ENCODE assay signal across 10 cellular contexts in the genomic region with DNA sequence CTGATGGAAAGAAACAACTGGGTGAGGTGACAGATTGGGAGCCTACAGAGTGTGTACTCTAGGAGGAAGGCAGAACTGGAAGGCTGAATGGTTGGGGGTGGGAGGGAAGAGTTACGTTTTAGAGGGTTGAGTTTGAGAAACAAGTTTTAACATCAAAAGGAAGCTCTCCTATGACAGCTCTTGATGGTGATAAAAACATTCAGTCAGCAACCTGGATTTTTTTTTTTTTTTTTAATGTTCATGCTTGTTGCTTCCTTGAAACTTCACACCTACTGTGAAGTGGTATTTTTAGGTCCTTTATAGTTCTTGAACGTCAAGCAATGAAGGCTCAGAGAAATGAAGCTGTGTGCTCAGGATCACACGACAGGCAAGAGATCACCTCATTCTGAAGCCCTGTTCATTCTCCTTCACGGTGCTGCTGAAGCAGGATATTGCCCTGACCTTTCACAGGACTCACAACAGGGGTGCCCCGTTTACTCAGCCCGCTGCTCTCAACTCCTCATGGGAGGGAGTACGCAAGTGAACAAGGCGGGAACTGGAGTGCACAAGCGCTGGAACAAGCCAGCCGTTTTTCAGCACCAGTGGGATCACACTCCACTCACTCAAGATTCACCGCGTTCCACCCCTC. TPM values are rescaled to one million over a fixed set of nuclear protein-coding genes. Genes with fewer than 3 reads are reported as not detected.
A peak's percentile ranks its signal among the peaks of the same experiment; 100 is the strongest.
DNase-seq lines count a peak whose midpoint lies in the region; ATAC-seq and TF ChIP-seq lines count a peak whose summit lies in the region.
"Had no signal": no experiment of that assay in that cellular context is flagged by ENCODE, and none has a peak within 500 bp of the region (broad histone marks: within the 10 kb centered on the region; RNA-seq: fewer than 3 reads in every experiment).

No MANE protein-coding gene starts in this region.

- no peak for ATAC-seq in activated T-helper 17 cell treated with anti-CD3 and anti-CD28 coated beads, Interleukin-2, amount 50 U/mL, for 72 hours (replicated peaks)

- H3K9me3 Mint-ChIP-seq in activated T-helper 17 cell treated with anti-CD3 and anti-CD28 coated beads, Interleukin-2, amount 50 U/mL, for 72 hours: no peaks in the 10 kb centered on the region
- H3K9me3 Mint-ChIP-seq in mesothelial cell of epicardium: no peaks in the 10 kb centered on the region

- peaks cover 63% of the 10 kb centered on the region for H3K4me1 ChIP-seq in BLaER1

- peaks cover 19% of the 10 kb centered on the region for H4K20me1 ChIP-seq in BLaER1

- H3K4me1 Mint-ChIP-seq in activated T-helper 17 cell treated with anti-CD3 and anti-CD28 coated beads, Interleukin-2, amount 50 U/mL, for 72 hours: peaks cover 39% of the 10 kb centered on the region
- H3K4me1 Mint-ChIP-seq in mesothelial cell of epicardium: peaks cover 26% of the 10 kb centered on the region

- peak overlapping the region; percentile 93 for H3K4me3 Mint-ChIP-seq in activated T-helper 17 cell treated with anti-CD3 and anti-CD28 coated beads, Interleukin-2, amount 50 U/mL, for 72 hours
- no peak overlapping the region for H3K4me3 Mint-ChIP-seq in mesothelial cell of epicardium

- H3K36me3 ChIP-seq in BLaER1 (peaks cover 5% of the 10 kb centered on the region; the same call in 1 of the 2 replicates), H7 (replicated peaks; ENCODE audit: control insufficient read depth, insufficient read depth, low read length) (no peaks in the 10 kb centered on the region)

- H3K27me3 ChIP-seq in BLaER1 (no peaks in the 10 kb centered on the region), H7 (ENCODE audit: control insufficient read depth, insufficient read depth, low read length) (peaks cover 4% of the 10 kb centered on the region; the same call in 1 of the 2 replicates)

- H3K27me3 Mint-ChIP-seq in activated T-helper 17 cell treated with anti-CD3 and anti-CD28 coated beads, Interleukin-2, amount 50 U/mL, for 72 hours: no peaks in the 10 kb centered on the region
- H3K27me3 Mint-ChIP-seq in mesothelial cell of epicardium (ENCODE audit: low read depth): peaks cover 35% of the 10 kb centered on the region

- H3K27ac ChIP-seq in BLaER1: peak overlapping the region; percentile 93
- H3K27ac ChIP-seq in substantia nigra (ENCODE audit: low read depth, low read length, poor library complexity, severe bottlenecking): no peak overlapping the region

- no peak for TF ChIP-seq CTCF in mesothelial cell of epicardium (IDR thresholded peaks at IDR 0.05; ENCODE audit: unreplicated experiment)

- in situ Hi-C loops in G401 (cut with HindIII; ENCODE audit: low sequenced_read_pairs): no loop called here

- DNase-seq in G401 (ENCODE audit: low spot score) (peak; percentile 67), mesothelial cell of epicardium (ENCODE audit: low spot score in 2 of 2, unreplicated experiment in 2 of 2) (no peak), H7 (no peak), pons (ENCODE audit: low spot score) (no peak), substantia nigra (lab: John Stamatoyannopoulos, UW) (no peak)
- no peak for DNase-seq in NK-92 treated with Interleukin-12 subunit alpha and Interleukin-12 subunit beta, amount 100 ng/mL, for 24 hours (lab: John Stamatoyannopoulos, UW)
- DNase-seq: NCI-H524 treated with DMSO at 0.1 percent for 48 hours had no signal

- no peak overlapping the region for H3K9ac ChIP-seq in BLaER1

- H3K36me3 Mint-ChIP-seq in activated T-helper 17 cell treated with anti-CD3 and anti-CD28 coated beads, Interleukin-2, amount 50 U/mL, for 72 hours (ENCODE audit: low read depth): peaks cover 16% of the 10 kb centered on the region
- H3K36me3 Mint-ChIP-seq in mesothelial cell of epicardium: no peaks in the 10 kb centered on the region

- peaks cover 10% of the 10 kb centered on the region for H3K9me3 ChIP-seq in BLaER1

- H3K27ac Mint-ChIP-seq in activated T-helper 17 cell treated with anti-CD3 and anti-CD28 coated beads, Interleukin-2, amount 50 U/mL, for 72 hours: peak overlapping the region; percentile 77
- peak overlapping the region; percentile 14 for H3K27ac Mint-ChIP-seq in mesothelial cell of epicardium

- H3K4me3 ChIP-seq in BLaER1 (no peak overlapping the region), H7 (ENCODE audit: insufficient read depth, low read depth, low read length) (no peak overlapping the region; the same call in 1 of the 2 replicates)

- peak overlapping the region; percentile 94 for H3K4me2 ChIP-seq in BLaER1

RNA-seq across cellular contexts. Expression of a gene that starts 1.6 kb away (rescaled TPM):
- total RNA-seq in G401 (2014; rRNA removed; shearing (Covaris generic)): 13.5 and 13.7 TPM in 2 replicates
- total RNA-seq in activated T-helper 17 cell treated with anti-CD3 and anti-CD28 coated beads, Interleukin-2, amount 50 U/mL, for 72 hours: 10 to 100 TPM; 42.8 to 99.7 TPM
- total RNA-seq in mesothelial cell of epicardium: 52.5 to 56.8 TPM (median 55.2 TPM) in 3 replicates
- 30.6 and 35.1 TPM in 2 replicates for total RNA-seq in H7 (2014; rRNA removed; shearing (Covaris generic))

RNA-seq across cellular contexts. Expression of a gene that starts 6.0 kb away (rescaled TPM):
- total RNA-seq in G401 (2014; rRNA removed; shearing (Covaris generic)): 121 and 165 TPM in 2 replicates
- total RNA-seq in activated T-helper 17 cell treated with anti-CD3 and anti-CD28 coated beads, Interleukin-2, amount 50 U/mL, for 72 hours: 100 to 1,000 TPM in 1 of 2 donors, 10 to 100 TPM in 1; 80.2 to 165 TPM
- total RNA-seq in mesothelial cell of epicardium: 96.3 to 100 TPM (median 97.6 TPM) in 3 replicates
- total RNA-seq in H7 (2014; rRNA removed; shearing (Covaris generic)): 93.8 and 123 TPM in 2 replicates

RNA-seq across cellular contexts. Expression of a gene that starts 11.9 kb away (rescaled TPM):
- 51.7 and 53.5 TPM in 2 replicates for total RNA-seq in G401 (2014; rRNA removed; shearing (Covaris generic))
- under 1 TPM in 1 of 2 donors, not detected in 1; 0.29 TPM for total RNA-seq in activated T-helper 17 cell treated with anti-CD3 and anti-CD28 coated beads, Interleukin-2, amount 50 U/mL, for 72 hours
- total RNA-seq in mesothelial cell of epicardium: 182 to 197 TPM (median 193 TPM) in 3 replicates
- total RNA-seq in H7 (2014; rRNA removed; shearing (Covaris generic)): 66.0 and 73.9 TPM in 2 replicates

RNA-seq across cellular contexts. Expression of a gene that starts 39.6 kb away (rescaled TPM):
- 0.55 TPM in 1 of 2 replicates, not detected in the other for total RNA-seq in G401 (2014; rRNA removed; shearing (Covaris generic))
- 1 to 10 TPM; 1.0 to 1.3 TPM for total RNA-seq in activated T-helper 17 cell treated with anti-CD3 and anti-CD28 coated beads, Interleukin-2, amount 50 U/mL, for 72 hours
- total RNA-seq in mesothelial cell of epicardium: 5.0 to 7.4 TPM (median 5.2 TPM) in 3 replicates
- 2.7 and 6.1 TPM in 2 replicates for total RNA-seq in H7 (2014; rRNA removed; shearing (Covaris generic))

RNA-seq across cellular contexts. Expression of a gene that starts 45.0 kb away (rescaled TPM):
- not detected in 2 replicates for total RNA-seq in G401 (2014; rRNA removed; shearing (Covaris generic))
- total RNA-seq in activated T-helper 17 cell treated with anti-CD3 and anti-CD28 coated beads, Interleukin-2, amount 50 U/mL, for 72 hours: under 1 TPM in 1 of 2 donors, not detected in 1; 0.16 TPM
- 0.16 to 0.31 TPM in 2 of 3 replicates, not detected in the other for total RNA-seq in mesothelial cell of epicardium
- not detected in 2 replicates for total RNA-seq in H7 (2014; rRNA removed; shearing (Covaris generic))
- total RNA-seq: kidney epithelial cell had no signal

Comparison
In these comparisons a context has a peak if more than half of its experiments do, and no peak if none do; other contexts are left out.
1. RNA of a gene that starts 11.9 kb away (total RNA-seq): 182 to 197 TPM in mesothelial cell of epicardium, 66.0 to 73.9 TPM in H7 and 51.7 to 53.5 TPM in G401; 0.29 TPM in activated T-helper 17 cell treated with anti-CD3 and anti-CD28 coated beads, Interleukin-2, amount 50 U/mL, for 72 hours; every median in the first group is over 10 times any median in the second.